ENCODE assay signal across 8 cellular contexts in genomic region chr6:43608310-43608763, GRCh38. TPM values are rescaled to one million over a fixed set of nuclear protein-coding genes. Genes with fewer than 3 reads are reported as not detected.
DNase-seq lines count a peak whose midpoint lies in the region; ATAC-seq, FAIRE-seq and TF ChIP-seq lines count a peak whose summit lies in the region.

No MANE protein-coding gene starts in this region.

- peak; percentile 94 for TF ChIP-seq CTCF in AG10803 (conservative IDR thresholded peaks at IDR 0.05; ENCODE audit: low read length)
- TF ChIP-seq CTCF in colonic mucosa (IDR thresholded peaks at IDR 0.05), result peak; percentile 82
- TF ChIP-seq CTCF in HepG2 (CRISPR knock-in tag; IDR thresholded peaks at IDR 0.05), result peak; percentile 90

- H3K27me3 ChIP-seq in colonic mucosa, result no peaks in the 10 kb centered on the region
- no peaks in the 10 kb centered on the region for H3K27me3 ChIP-seq in HepG2 (ENCODE audit: control insufficient read depth in 1 of 2, insufficient read depth in 2 of 2, low read length in 2 of 2)

- H3K4me1 ChIP-seq in colonic mucosa (no peaks in the 10 kb centered on the region), HepG2 (ENCODE audit: insufficient read depth, low read length) (no peaks in the 10 kb centered on the region)

- TF ChIP-seq EP300 in HepG2 (IDR thresholded peaks at IDR 0.05; ENCODE audit: low read depth in 2 of 2, low read length in 2 of 2), result no peak
- TF ChIP-seq EP300 in HepG2 (CRISPR knock-in tag; IDR thresholded peaks at IDR 0.05; ENCODE audit: borderline replicate concordance), result no peak

- TF ChIP-seq POLR2A in H54 (IDR thresholded peaks at IDR 0.05; ENCODE audit: low read depth, low read length) (no peak), HepG2 (IDR thresholded peaks at IDR 0.05; ENCODE audit: insufficient read depth in 1 of 2, low read depth in 2 of 2, low read length in 2 of 2) (no peak)

- 6% methylated on average over 5 of the region's 5 CpGs for WGBS in HepG2 (ENCODE audit: low lambda C conversion rate)

- H3K9ac ChIP-seq in colonic mucosa (ENCODE audit: low read depth in 2 of 2, low read length in 2 of 2) (no peak overlapping the region), HepG2 (ENCODE audit: insufficient read depth, low read depth, low read length) (no peak overlapping the region)

- ATAC-seq in HepG2, result peak; percentile 89
- no peak for ATAC-seq in HG02840 (IDR thresholded peaks at IDR 0.05; ENCODE audit: low FRiP score, unreplicated experiment)

- no peaks in the 10 kb centered on the region for H4K20me1 ChIP-seq in HepG2 (ENCODE audit: insufficient read depth, low read length)

- H3K79me2 ChIP-seq in HepG2 (ENCODE audit: insufficient read depth, low read length), result no peaks in the 10 kb centered on the region

- peak; percentile 54 for TF ChIP-seq RAD21 in HepG2 (CRISPR knock-in tag; IDR thresholded peaks at IDR 0.05)

- no peak overlapping the region for H3K4me2 ChIP-seq in HepG2 (ENCODE audit: low read depth, low read length)

- H3K27ac ChIP-seq in colonic mucosa (no peak overlapping the region), HepG2 (ENCODE audit: extremely low read length, insufficient read depth, low read length) (no peak overlapping the region)

- CTCF ChIA-PET in HepG2 (lab: Yijun Ruan, JAX; ENCODE audit: low intra/inter-chr PET ratio, low total read pairs), result interaction anchor here (2.1 kb wide), 1 partner anchor 471 kb away, joined by 17 read pairs; no protein-coding TSS in a partner anchor

- POLR2A ChIA-PET in HepG2 (lab: Yijun Ruan, JAX), result interaction anchor here (1.1 to 1.2 kb wide), 2 partner anchors 21 to 471 kb away, joined by 3 to 7 read pairs; partner anchors contain the start of gene GTPBP2

- no peak overlapping the region for H2AFZ ChIP-seq in HepG2 (ENCODE audit: low read length)

- H3K9me3 ChIP-seq in colonic mucosa (no peaks in the 10 kb centered on the region), HepG2 (ENCODE audit: low read length) (no peaks in the 10 kb centered on the region)

- H3K36me3 ChIP-seq in colonic mucosa, result peaks cover 4% of the 10 kb centered on the region
- H3K36me3 ChIP-seq in HepG2 (replicated peaks in 1 of 2; ENCODE audit: control insufficient read depth in 1 of 2, insufficient read depth in 2 of 2, low read length in 2 of 2), result peaks cover 14 to 66% of the 10 kb centered on the region in 2 experiments

- intact Hi-C loops in colonic mucosa (cut with DNase I) (loop anchor here (2.0 to 10.0 kb wide), 2 partner anchors 56 to 470 kb away; no protein-coding TSS in a partner anchor), HepG2 (cut with micrococcal nuclease; ENCODE audit: unreplicated experiment) (loop anchor here (1.0 to 10.0 kb wide), 2 partner anchors 56 to 471 kb away; no protein-coding TSS in a partner anchor)

- in situ Hi-C loops in HepG2 (cut with HindIII; ENCODE audit: extremely low pct_ligation_motif_present, low pct_unique_long_range_greater_than_20kb), result no loop called here

- DNase-seq in AG10803 (ENCODE audit: low read depth), result peak; percentile 83
- DNase-seq in H54 (ENCODE audit: insufficient read length, low spot score), result peak; percentile 55
- DNase-seq in NCI-H446 (lab: John Stamatoyannopoulos, UW), result peak; percentile 71 to 83
- DNase-seq in activated CD4-positive, CD25-positive, alpha-beta regulatory T cell treated with anti-CD3 and anti-CD28 coated beads, Interleukin-2, amount 50 U/mL, for 72 hours, result peak; percentile 56
- DNase-seq in colonic mucosa, result peak; percentile 73
- DNase-seq in HepG2 (ENCODE audit: low spot score), result peak; percentile 68
- peak; percentile 34 for DNase-seq in stimulated activated CD8-positive, alpha-beta memory T cell treated with anti-CD3 and anti-CD28 coated beads, Interleukin-12 subunit alpha, Interleukin-12 subunit beta, amount 100 ng/mL, for 1 hour (ENCODE audit: low read depth)

- FAIRE-seq in H54 (lab: Jason Lieb, UNC) (peak; percentile 94), HepG2 (lab: Jason Lieb, UNC) (peak; percentile 49)

- BruUV-seq in HepG2 (replicated peaks; lab: Mats Ljungman, UMichigan), result no TSS peak

- no peak overlapping the region for H3K4me3 ChIP-seq in AG10803 (ENCODE audit: low read length)
- H3K4me3 ChIP-seq in colonic mucosa, result no peak overlapping the region
- no peak overlapping the region for H3K4me3 ChIP-seq in HepG2 (replicated peaks in 1 of 3; ENCODE audit: insufficient read depth in 1 of 3, low read depth in 2 of 3, low read length in 3 of 3)

RNA-seq across cellular contexts. Expression of gene GTPBP2, which starts 20.7 kb away (rescaled TPM):
- total RNA-seq in colonic mucosa, result 10 to 100 TPM; 50.0 to 51.7 TPM
- 12.6 and 26.9 TPM in 2 replicates for total RNA-seq in HepG2 (2016; rRNA removed; fragmentation: Illumina TruSeq; extraction: Trizol)
- total RNA-seq in HepG2 (2016; cell fraction: cytosol; rRNA removed; fragmentation: Illumina TruSeq; extraction: Trizol; ENCODE audit: low read depth), result 7.3 and 7.5 TPM in 2 replicates
- total RNA-seq in HepG2 (2016; cell fraction: insoluble cytoplasmic fraction; rRNA removed; fragmentation: Illumina TruSeq; extraction: Trizol), result 12.6 and 27.4 TPM in 2 replicates
- total RNA-seq in HepG2 (2016; cell fraction: membrane; rRNA removed; fragmentation: Illumina TruSeq; extraction: Trizol), result 12.6 and 13.7 TPM in 2 replicates
- total RNA-seq in HepG2 (2016; cell fraction: nucleus; rRNA removed; fragmentation: Illumina TruSeq; extraction: Trizol), result 33.1 and 38.3 TPM in 2 replicates
- polyA plus RNA-seq in HepG2 (2011; rRNA removed), result 88.2 and 125 TPM in 2 replicates
- polyA plus RNA-seq in HepG2 (2011; cell fraction: cytosol; rRNA removed), result 63.6 and 70.6 TPM in 2 replicates
- polyA plus RNA-seq in HepG2 (2011; cell fraction: nucleus; rRNA removed), result 320 and 379 TPM in 2 replicates
- 47.9 and 57.6 TPM in 2 replicates for polyA plus RNA-seq in HepG2 (2012)
- 3.6 and 4.1 TPM in 2 replicates for polyA plus RNA-seq in HepG2 (2016; cell fraction: cytosol; fragmentation: Illumina TruSeq; extraction: Trizol; ENCODE audit: low read depth)
- 14.0 and 17.9 TPM in 2 replicates for polyA plus RNA-seq in HepG2 (2016; cell fraction: insoluble cytoplasmic fraction; fragmentation: Illumina TruSeq; extraction: Trizol; ENCODE audit: low read depth)
- 9.7 and 10.2 TPM in 2 replicates for polyA plus RNA-seq in HepG2 (2016; cell fraction: membrane; fragmentation: Illumina TruSeq; extraction: Trizol; ENCODE audit: low read depth)
- polyA plus RNA-seq in HepG2 (2016; cell fraction: nucleus; fragmentation: Illumina TruSeq; extraction: Trizol; ENCODE audit: insufficient read depth, low read depth), result 87.7 and 90.6 TPM in 2 replicates
- polyA minus RNA-seq in HepG2 (2011; rRNA and poly(A)+ RNA removed; ENCODE audit: low replicate concordance), result 115 and 123 TPM in 2 replicates
- 22.8 and 31.0 TPM in 2 replicates for polyA minus RNA-seq in HepG2 (2011; cell fraction: cytosol; rRNA and poly(A)+ RNA removed)
- polyA minus RNA-seq in HepG2 (2011; cell fraction: nucleus; rRNA and poly(A)+ RNA removed), result 91.9 and 126 TPM in 2 replicates

RNA-seq across cellular contexts. Expression of gene MAD2L1BP, which starts 27.3 kb away (rescaled TPM):
- total RNA-seq in colonic mucosa (10 to 100 TPM; 47.7 to 48.8 TPM), HepG2 (2016; rRNA removed; fragmentation: Illumina TruSeq; extraction: Trizol) (54.2 and 69.8 TPM in 2 replicates)
- 19.9 and 20.6 TPM in 2 replicates for total RNA-seq in HepG2 (2016; cell fraction: cytosol; rRNA removed; fragmentation: Illumina TruSeq; extraction: Trizol; ENCODE audit: low read depth)
- total RNA-seq in HepG2 (2016; cell fraction: insoluble cytoplasmic fraction; rRNA removed; fragmentation: Illumina TruSeq; extraction: Trizol), result 51.2 and 74.6 TPM in 2 replicates
- 31.1 and 31.4 TPM in 2 replicates for total RNA-seq in HepG2 (2016; cell fraction: membrane; rRNA removed; fragmentation: Illumina TruSeq; extraction: Trizol)
- total RNA-seq in HepG2 (2016; cell fraction: nucleus; rRNA removed; fragmentation: Illumina TruSeq; extraction: Trizol), result 23.1 and 28.7 TPM in 2 replicates
- polyA plus RNA-seq in HepG2 (2011; rRNA removed), result 55.5 and 57.8 TPM in 2 replicates
- polyA plus RNA-seq in HepG2 (2011; cell fraction: cytosol; rRNA removed), result 66.7 and 73.3 TPM in 2 replicates
- 28.1 and 41.3 TPM in 2 replicates for polyA plus RNA-seq in HepG2 (2011; cell fraction: nucleus; rRNA removed)
- 25.3 and 25.7 TPM in 2 replicates for polyA plus RNA-seq in HepG2 (2012)
- 6.9 and 7.7 TPM in 2 replicates for polyA plus RNA-seq in HepG2 (2016; cell fraction: cytosol; fragmentation: Illumina TruSeq; extraction: Trizol; ENCODE audit: low read depth)
- 65.0 and 72.9 TPM in 2 replicates for polyA plus RNA-seq in HepG2 (2016; cell fraction: insoluble cytoplasmic fraction; fragmentation: Illumina TruSeq; extraction: Trizol; ENCODE audit: low read depth)
- polyA plus RNA-seq in HepG2 (2016; cell fraction: membrane; fragmentation: Illumina TruSeq; extraction: Trizol; ENCODE audit: low read depth), result 10.2 and 12.3 TPM in 2 replicates
- 46.3 and 54.1 TPM in 2 replicates for polyA plus RNA-seq in HepG2 (2016; cell fraction: nucleus; fragmentation: Illumina TruSeq; extraction: Trizol; ENCODE audit: insufficient read depth, low read depth)
- 61.4 and 71.9 TPM in 2 replicates for polyA minus RNA-seq in HepG2 (2011; rRNA and poly(A)+ RNA removed; ENCODE audit: low replicate concordance)
- 21.1 and 25.8 TPM in 2 replicates for polyA minus RNA-seq in HepG2 (2011; cell fraction: cytosol; rRNA and poly(A)+ RNA removed)
- 13.6 and 19.1 TPM in 2 replicates for polyA minus RNA-seq in HepG2 (2011; cell fraction: nucleus; rRNA and poly(A)+ RNA removed)

RNA-seq across cellular contexts. Expression of gene POLH, which starts 32.4 kb away (rescaled TPM):
- total RNA-seq in colonic mucosa (10 to 100 TPM; 12.3 to 23.8 TPM), HepG2 (2016; rRNA removed; fragmentation: Illumina TruSeq; extraction: Trizol) (25.0 and 35.5 TPM in 2 replicates)
- total RNA-seq in HepG2 (2016; cell fraction: cytosol; rRNA removed; fragmentation: Illumina TruSeq; extraction: Trizol; ENCODE audit: low read depth), result 3.9 and 4.1 TPM in 2 replicates
- 23.3 and 37.4 TPM in 2 replicates for total RNA-seq in HepG2 (2016; cell fraction: insoluble cytoplasmic fraction; rRNA removed; fragmentation: Illumina TruSeq; extraction: Trizol)
- 8.7 and 10.2 TPM in 2 replicates for total RNA-seq in HepG2 (2016; cell fraction: membrane; rRNA removed; fragmentation: Illumina TruSeq; extraction: Trizol)
- total RNA-seq in HepG2 (2016; cell fraction: nucleus; rRNA removed; fragmentation: Illumina TruSeq; extraction: Trizol), result 16.3 and 26.4 TPM in 2 replicates
- polyA plus RNA-seq in HepG2 (2011; rRNA removed), result 6.3 and 11.6 TPM in 2 replicates
- 4.3 and 5.1 TPM in 2 replicates for polyA plus RNA-seq in HepG2 (2011; cell fraction: cytosol; rRNA removed)
- polyA plus RNA-seq in HepG2 (2011; cell fraction: nucleus; rRNA removed), result 6.0 and 7.3 TPM in 2 replicates
- polyA plus RNA-seq in HepG2 (2012), result 7.4 and 10.6 TPM in 2 replicates
- polyA plus RNA-seq in HepG2 (2016; cell fraction: cytosol; fragmentation: Illumina TruSeq; extraction: Trizol; ENCODE audit: low read depth), result 0.88 and 1.2 TPM in 2 replicates
- polyA plus RNA-seq in HepG2 (2016; cell fraction: insoluble cytoplasmic fraction; fragmentation: Illumina TruSeq; extraction: Trizol; ENCODE audit: low read depth), result 18.1 and 19.7 TPM in 2 replicates
- 2.0 and 2.6 TPM in 2 replicates for polyA plus RNA-seq in HepG2 (2016; cell fraction: membrane; fragmentation: Illumina TruSeq; extraction: Trizol; ENCODE audit: low read depth)
- polyA plus RNA-seq in HepG2 (2016; cell fraction: nucleus; fragmentation: Illumina TruSeq; extraction: Trizol; ENCODE audit: insufficient read depth, low read depth), result 28.4 and 32.9 TPM in 2 replicates
- 19.1 and 21.9 TPM in 2 replicates for polyA minus RNA-seq in HepG2 (2011; rRNA and poly(A)+ RNA removed; ENCODE audit: low replicate concordance)
- 9.2 and 9.5 TPM in 2 replicates for polyA minus RNA-seq in HepG2 (2011; cell fraction: cytosol; rRNA and poly(A)+ RNA removed)
- 16.1 and 23.9 TPM in 2 replicates for polyA minus RNA-seq in HepG2 (2011; cell fraction: nucleus; rRNA and poly(A)+ RNA removed)

RNA-seq across cellular contexts. Expression of gene XPO5, which starts 32.5 kb away (rescaled TPM):
- 10 to 100 TPM; 23.1 to 32.3 TPM for total RNA-seq in colonic mucosa
- total RNA-seq in HepG2 (2016; rRNA removed; fragmentation: Illumina TruSeq; extraction: Trizol), result 68.0 and 71.3 TPM in 2 replicates
- 43.0 and 45.0 TPM in 2 replicates for total RNA-seq in HepG2 (2016; cell fraction: cytosol; rRNA removed; fragmentation: Illumina TruSeq; extraction: Trizol; ENCODE audit: low read depth)
- 65.7 and 67.2 TPM in 2 replicates for total RNA-seq in HepG2 (2016; cell fraction: insoluble cytoplasmic fraction; rRNA removed; fragmentation: Illumina TruSeq; extraction: Trizol)
- total RNA-seq in HepG2 (2016; cell fraction: membrane; rRNA removed; fragmentation: Illumina TruSeq; extraction: Trizol), result 23.7 TPM in 2 replicates
- 73.2 and 82.9 TPM in 2 replicates for total RNA-seq in HepG2 (2016; cell fraction: nucleus; rRNA removed; fragmentation: Illumina TruSeq; extraction: Trizol)
- 52.2 and 67.6 TPM in 2 replicates for polyA plus RNA-seq in HepG2 (2011; rRNA removed)
- 37.2 and 41.2 TPM in 2 replicates for polyA plus RNA-seq in HepG2 (2011; cell fraction: cytosol; rRNA removed)
- 76.2 and 81.3 TPM in 2 replicates for polyA plus RNA-seq in HepG2 (2011; cell fraction: nucleus; rRNA removed)
- 38.5 and 46.5 TPM in 2 replicates for polyA plus RNA-seq in HepG2 (2012)
- 3.0 and 3.2 TPM in 2 replicates for polyA plus RNA-seq in HepG2 (2016; cell fraction: cytosol; fragmentation: Illumina TruSeq; extraction: Trizol; ENCODE audit: low read depth)
- 46.2 and 52.7 TPM in 2 replicates for polyA plus RNA-seq in HepG2 (2016; cell fraction: insoluble cytoplasmic fraction; fragmentation: Illumina TruSeq; extraction: Trizol; ENCODE audit: low read depth)
- polyA plus RNA-seq in HepG2 (2016; cell fraction: membrane; fragmentation: Illumina TruSeq; extraction: Trizol; ENCODE audit: low read depth), result 6.5 and 8.3 TPM in 2 replicates
- 119 and 127 TPM in 2 replicates for polyA plus RNA-seq in HepG2 (2016; cell fraction: nucleus; fragmentation: Illumina TruSeq; extraction: Trizol; ENCODE audit: insufficient read depth, low read depth)
- 114 and 153 TPM in 2 replicates for polyA minus RNA-seq in HepG2 (2011; rRNA and poly(A)+ RNA removed; ENCODE audit: low replicate concordance)
- 45.0 and 52.2 TPM in 2 replicates for polyA minus RNA-seq in HepG2 (2011; cell fraction: cytosol; rRNA and poly(A)+ RNA removed)
- polyA minus RNA-seq in HepG2 (2011; cell fraction: nucleus; rRNA and poly(A)+ RNA removed), result 83.3 and 113 TPM in 2 replicates

RNA-seq across cellular contexts. Expression of gene RSPH9, which starts 36.5 kb away (rescaled TPM):
- total RNA-seq in colonic mucosa (not detected), HepG2 (2016; rRNA removed; fragmentation: Illumina TruSeq; extraction: Trizol) (0.04 TPM in 1 of 2 replicates, not detected in the other)
- not detected in 2 replicates for total RNA-seq in HepG2 (2016; cell fraction: cytosol; rRNA removed; fragmentation: Illumina TruSeq; extraction: Trizol; ENCODE audit: low read depth)
- total RNA-seq in HepG2 (2016; cell fraction: insoluble cytoplasmic fraction; rRNA removed; fragmentation: Illumina TruSeq; extraction: Trizol), result not detected in 2 replicates
- total RNA-seq in HepG2 (2016; cell fraction: membrane; rRNA removed; fragmentation: Illumina TruSeq; extraction: Trizol), result not detected in 2 replicates
- total RNA-seq in HepG2 (2016; cell fraction: nucleus; rRNA removed; fragmentation: Illumina TruSeq; extraction: Trizol), result not detected in 2 replicates
- polyA plus RNA-seq in HepG2 (2011; rRNA removed), result not detected in 2 replicates
- polyA plus RNA-seq in HepG2 (2011; cell fraction: cytosol; rRNA removed), result not detected in 2 replicates
- 0.10 TPM in 1 of 2 replicates, not detected in the other for polyA plus RNA-seq in HepG2 (2011; cell fraction: nucleus; rRNA removed)
- 0.15 and 0.40 TPM in 2 replicates for polyA plus RNA-seq in HepG2 (2012)
- polyA plus RNA-seq in HepG2 (2016; cell fraction: cytosol; fragmentation: Illumina TruSeq; extraction: Trizol; ENCODE audit: low read depth), result not detected in 2 replicates
- polyA plus RNA-seq in HepG2 (2016; cell fraction: insoluble cytoplasmic fraction; fragmentation: Illumina TruSeq; extraction: Trizol; ENCODE audit: low read depth), result not detected in 2 replicates
- polyA plus RNA-seq in HepG2 (2016; cell fraction: membrane; fragmentation: Illumina TruSeq; extraction: Trizol; ENCODE audit: low read depth), result not detected in 2 replicates
- polyA plus RNA-seq in HepG2 (2016; cell fraction: nucleus; fragmentation: Illumina TruSeq; extraction: Trizol; ENCODE audit: insufficient read depth, low read depth), result not detected in 2 replicates
- polyA minus RNA-seq in HepG2 (2011; rRNA and poly(A)+ RNA removed; ENCODE audit: low replicate concordance), result not detected in 2 replicates
- polyA minus RNA-seq in HepG2 (2011; cell fraction: cytosol; rRNA and poly(A)+ RNA removed), result not detected in 2 replicates
- not detected in 2 replicates for polyA minus RNA-seq in HepG2 (2011; cell fraction: nucleus; rRNA and poly(A)+ RNA removed)
